1 cellular context compared by ENCODE assay signal in genomic region chr6:27630727-27631613, GRCh38.
A peak's percentile ranks its signal among the peaks of the same experiment; 100 is the strongest.
TF ChIP-seq lines count a peak whose summit lies in the region.

No MANE protein-coding gene starts in this region.

TF ChIP-seq in HepG2, 621 proteins besides CTCF, POLR2A, EP300 and RAD21 (continued from another document and continues in another):
- peak; percentile 34; the same call in 1 of the 2 replicates for TF ChIP-seq ZNF292 (CRISPR knock-in tag; IDR thresholded peaks at IDR 0.05; ENCODE audit: borderline replicate concordance, low read depth)
- TF ChIP-seq MXD4 (CRISPR knock-in tag; IDR thresholded peaks at IDR 0.05), result peak; percentile 86
- TF ChIP-seq JARID2 (CRISPR knock-in tag; IDR thresholded peaks at IDR 0.05; ENCODE audit: insufficient replicate concordance), result no peak
- TF ChIP-seq ZNF260 (CRISPR knock-in tag; IDR thresholded peaks at IDR 0.05; ENCODE audit: borderline replicate concordance, low read depth), result peak; percentile 83; the same call in 1 of the 2 replicates
- TF ChIP-seq CENPX (CRISPR knock-in tag; IDR thresholded peaks at IDR 0.05), result no peak
- peak; percentile 95 for TF ChIP-seq ZNF331 (CRISPR knock-in tag; IDR thresholded peaks at IDR 0.05)
- TF ChIP-seq KDM5A (IDR thresholded peaks at IDR 0.05; ENCODE audit: borderline replicate concordance, low read length), result no peak
- TF ChIP-seq ZKSCAN1 (IDR thresholded peaks at IDR 0.05; ENCODE audit: low read length), result no peak
- no peak for TF ChIP-seq CHD2 (IDR thresholded peaks at IDR 0.05; ENCODE audit: low read depth, low read length)
- no peak for TF ChIP-seq FOXO4 (CRISPR knock-in tag; conservative IDR thresholded peaks at IDR 0.05)
- no peak for TF ChIP-seq AKAP8 (CRISPR knock-in tag; IDR thresholded peaks at IDR 0.05)
- no peak for TF ChIP-seq RAD51 (IDR thresholded peaks at IDR 0.05; ENCODE audit: borderline replicate concordance)
- TF ChIP-seq CCAR2 (optimal IDR thresholded peaks at IDR 0.05; ENCODE audit: low read depth, low read length), result no peak
- TF ChIP-seq ZNF550 (CRISPR knock-in tag; IDR thresholded peaks at IDR 0.05; ENCODE audit: borderline replicate concordance), result no peak
- peak; percentile 81 for TF ChIP-seq KAT8 (CRISPR knock-in tag; IDR thresholded peaks at IDR 0.05)
- peak; percentile 98 for TF ChIP-seq ARNT2 (CRISPR knock-in tag; IDR thresholded peaks at IDR 0.05; ENCODE audit: low read depth)
- peak; percentile 69 for TF ChIP-seq KDM2A (CRISPR knock-in tag; IDR thresholded peaks at IDR 0.05; ENCODE audit: borderline replicate concordance, low read depth)
- TF ChIP-seq ZNF430 (CRISPR knock-in tag; IDR thresholded peaks at IDR 0.05), result peak; percentile 96
- TF ChIP-seq DPF2 (CRISPR knock-in tag; IDR thresholded peaks at IDR 0.05; ENCODE audit: borderline replicate concordance, low read depth), result peak; percentile 47; the same call in 1 of the 2 replicates
- TF ChIP-seq RBM22 (optimal IDR thresholded peaks at IDR 0.05; ENCODE audit: low read length), result peak; percentile 65
- TF ChIP-seq SATB2 (CRISPR knock-in tag; IDR thresholded peaks at IDR 0.05), result peak; percentile 31; the same call in 1 of the 2 replicates
- TF ChIP-seq ATF7 (IDR thresholded peaks at IDR 0.05), result no peak
- TF ChIP-seq ATF7 (CRISPR knock-in tag; IDR thresholded peaks at IDR 0.05), result peak; percentile 62
- no peak for TF ChIP-seq IKZF1 (IDR thresholded peaks at IDR 0.05)
- TF ChIP-seq SOX6 (IDR thresholded peaks at IDR 0.05), result no peak
- peak; percentile 75 for TF ChIP-seq SOX6 (CRISPR knock-in tag; IDR thresholded peaks at IDR 0.05)
- no peak for TF ChIP-seq SIN3B (IDR thresholded peaks at IDR 0.05; ENCODE audit: low read length)
- TF ChIP-seq ZFP62 (CRISPR knock-in tag; IDR thresholded peaks at IDR 0.05), result no peak
- TF ChIP-seq ZNF12 (CRISPR knock-in tag; IDR thresholded peaks at IDR 0.05), result peak; percentile 85
- no peak; the same call in 1 of the 2 replicates for TF ChIP-seq ATF5 (CRISPR knock-in tag; IDR thresholded peaks at IDR 0.05; ENCODE audit: low read depth)
- peak; percentile 41; the same call in 1 of the 2 replicates for TF ChIP-seq ZNF713 (CRISPR knock-in tag; IDR thresholded peaks at IDR 0.05)
- peak; percentile 60; the same call in 1 of the 2 replicates for TF ChIP-seq FOXP4 (CRISPR knock-in tag; IDR thresholded peaks at IDR 0.05)
- TF ChIP-seq ETV5 (CRISPR knock-in tag; IDR thresholded peaks at IDR 0.05; ENCODE audit: borderline replicate concordance), result no peak; the same call in 1 of the 2 replicates
- TF ChIP-seq ZNF333 (CRISPR knock-in tag; IDR thresholded peaks at IDR 0.05; ENCODE audit: borderline replicate concordance), result 0 out of 2 replicates have a peak, but pooled peaks have one; percentile 37
- peak; percentile 79; the same call in 1 of the 2 replicates for TF ChIP-seq MYC (CRISPR knock-in tag; IDR thresholded peaks at IDR 0.05; ENCODE audit: borderline replicate concordance)
- TF ChIP-seq ERF (CRISPR knock-in tag; IDR thresholded peaks at IDR 0.05), result peak; percentile 88
- TF ChIP-seq ETV6 (CRISPR knock-in tag; conservative IDR thresholded peaks at IDR 0.05), result peak; percentile 95
- peak; percentile 93 for TF ChIP-seq ZBTB7A (CRISPR knock-in tag; IDR thresholded peaks at IDR 0.05)
- TF ChIP-seq MTF1 (CRISPR knock-in tag; IDR thresholded peaks at IDR 0.05), result no peak
- peak; percentile 94 for TF ChIP-seq MXD3 (CRISPR knock-in tag; IDR thresholded peaks at IDR 0.05)
- peak; percentile 69; the same call in 1 of the 2 replicates for TF ChIP-seq CC2D1A (CRISPR knock-in tag; IDR thresholded peaks at IDR 0.05)
- TF ChIP-seq ZNF558 (CRISPR knock-in tag; IDR thresholded peaks at IDR 0.05; ENCODE audit: borderline replicate concordance), result peak; percentile 94; the same call in 1 of the 2 replicates
- TF ChIP-seq REXO4 (CRISPR knock-in tag; IDR thresholded peaks at IDR 0.05; ENCODE audit: borderline replicate concordance), result peak; percentile 89; the same call in 1 of the 2 replicates
- TF ChIP-seq LRRFIP1 (CRISPR knock-in tag; conservative IDR thresholded peaks at IDR 0.05), result 0 out of 2 replicates have a peak, but pooled peaks have one; percentile 67
- no peak for TF ChIP-seq ARNTL (CRISPR knock-in tag; IDR thresholded peaks at IDR 0.05)
- 0 out of 2 replicates have a peak, but pooled peaks have one; percentile 76 for TF ChIP-seq ZBTB42 (CRISPR knock-in tag; IDR thresholded peaks at IDR 0.05)
- peak; percentile 96 for TF ChIP-seq NFKB2 (CRISPR knock-in tag; IDR thresholded peaks at IDR 0.05; ENCODE audit: borderline replicate concordance)
- 0 out of 2 replicates have a peak, but pooled peaks have one; percentile 49 for TF ChIP-seq BCL6 (CRISPR knock-in tag; IDR thresholded peaks at IDR 0.05)
- TF ChIP-seq ZNF543 (CRISPR knock-in tag; IDR thresholded peaks at IDR 0.05), result 0 out of 2 replicates have a peak, but pooled peaks have one; percentile 42
- TF ChIP-seq ZC3H4 (CRISPR knock-in tag; IDR thresholded peaks at IDR 0.05; ENCODE audit: borderline replicate concordance), result no peak
- no peak for TF ChIP-seq ZNF10 (CRISPR knock-in tag; IDR thresholded peaks at IDR 0.05; ENCODE audit: borderline replicate concordance, low read depth)
- TF ChIP-seq SMARCE1 (IDR thresholded peaks at IDR 0.05; ENCODE audit: borderline replicate concordance), result no peak
- TF ChIP-seq ZNF652 (CRISPR knock-in tag; IDR thresholded peaks at IDR 0.05; ENCODE audit: borderline replicate concordance, low read depth), result no peak
- TF ChIP-seq ZBTB14 (CRISPR knock-in tag; IDR thresholded peaks at IDR 0.05), result peak; percentile 63
- no peak for TF ChIP-seq ZBTB10 (CRISPR knock-in tag; IDR thresholded peaks at IDR 0.05; ENCODE audit: borderline replicate concordance)
- peak; percentile 42; the same call in 1 of the 2 replicates for TF ChIP-seq ELF1 (CRISPR knock-in tag; IDR thresholded peaks at IDR 0.05)
- TF ChIP-seq AKNA (CRISPR knock-in tag; IDR thresholded peaks at IDR 0.05; ENCODE audit: borderline replicate concordance), result no peak
